14 cellular contexts compared by ENCODE assay signal in the genomic region with DNA sequence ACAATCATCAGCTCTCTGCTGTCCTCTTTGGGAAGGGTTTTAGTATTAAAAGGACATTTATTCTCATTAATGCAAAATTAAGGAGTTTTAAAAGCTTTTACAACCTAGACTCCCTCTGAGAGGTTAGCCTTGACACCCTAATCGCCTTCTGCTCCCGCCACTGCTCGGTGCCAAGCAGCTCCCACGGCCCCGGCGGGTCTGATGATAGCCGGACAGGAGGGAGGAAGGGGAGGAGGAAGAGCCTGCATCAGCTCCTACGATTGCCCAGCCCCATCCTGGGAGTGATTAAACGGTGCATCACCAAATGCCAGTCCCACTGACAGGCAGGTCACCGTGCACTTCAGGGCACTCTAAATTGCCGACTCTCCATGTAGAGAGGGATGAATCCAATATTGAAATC. TPM values are rescaled to one million over a fixed set of nuclear protein-coding genes. Genes with fewer than 3 reads are reported as not detected.
A peak's percentile ranks its signal among the peaks of the same experiment; 100 is the strongest.
DNase-seq lines count a peak whose midpoint lies in the region; ATAC-seq and TF ChIP-seq lines count a peak whose summit lies in the region.
"Had no signal": no experiment of that assay in that cellular context is flagged by ENCODE, and none has a peak within 500 bp of the region (broad histone marks: within the 10 kb centered on the region; RNA-seq: fewer than 3 reads in every experiment).

No MANE protein-coding gene starts in this region.

- no peak overlapping the region for H3K18ac ChIP-seq in trophoblast cell (ENCODE audit: low read length)

- no peak overlapping the region for H3K4me2 ChIP-seq in hepatocyte
- no peak overlapping the region for H3K4me2 ChIP-seq in trophoblast cell (ENCODE audit: low read length)
- H3K4me2 ChIP-seq: GM23338 had no signal

- TF ChIP-seq CTCF in heart right ventricle (IDR thresholded peaks at IDR 0.05) (no peak), hepatocyte (IDR thresholded peaks at IDR 0.05; ENCODE audit: poor library complexity) (no peak), lower leg skin (IDR thresholded peaks at IDR 0.05) (no peak)

- no peak overlapping the region for H2BK5ac ChIP-seq in trophoblast cell (ENCODE audit: low read depth, low read length, poor library complexity)

- DNase-seq in heart right ventricle (no peak), Right ventricle myocardium superior (no peak), hepatocyte (ENCODE audit: low spot score) (no peak), trophoblast cell (no peak), lower leg skin (ENCODE audit: low spot score in 2 of 2) (no peak), HUDEP-2 (lab: John Stamatoyannopoulos, UW; ENCODE audit: unreplicated experiment in 76 of 76) (no peak)
- DNase-seq in activated T-cell treated with anti-CD3 and anti-CD28 coated beads, Interleukin-2, amount 50 U/mL, for 1 hour, result no peak
- DNase-seq: ACHN; Caco-2; CD4-positive, alpha-beta T cell; GDM1; HCEC 1CT had no signal

- H2AK5ac ChIP-seq in trophoblast cell (ENCODE audit: low read length), result no peak overlapping the region

- no peak overlapping the region for H4K91ac ChIP-seq in trophoblast cell (ENCODE audit: low read depth, low read length)

- TF ChIP-seq POLR2A in lower leg skin (IDR thresholded peaks at IDR 0.05), result no peak

- H3K27me3 ChIP-seq in heart right ventricle (no peaks in the 10 kb centered on the region), hepatocyte (no peaks in the 10 kb centered on the region), trophoblast cell (ENCODE audit: insufficient read depth, low read length) (no peaks in the 10 kb centered on the region)

- H3K79me2 ChIP-seq in hepatocyte (peaks cover 17% of the 10 kb centered on the region), trophoblast cell (ENCODE audit: control insufficient read depth, insufficient read depth, low read length, poor library complexity) (peaks cover 1% of the 10 kb centered on the region)

- H3K4me3 ChIP-seq in heart right ventricle (no peak overlapping the region), hepatocyte (no peak overlapping the region), trophoblast cell (ENCODE audit: low read depth, low read length) (no peak overlapping the region), lower leg skin (ENCODE audit: low read depth, poor library complexity, severe bottlenecking) (no peak overlapping the region)
- H3K4me3 ChIP-seq: GM23338 had no signal

- H2AFZ ChIP-seq in hepatocyte, result no peak overlapping the region
- H2AFZ ChIP-seq in trophoblast cell (ENCODE audit: insufficient read depth, low read length, poor library complexity), result no peak overlapping the region
- H2AFZ ChIP-seq: GM23338 had no signal

- no peaks in the 10 kb centered on the region for H3K9me2 ChIP-seq in hepatocyte (replicated peaks; ENCODE audit: insufficient read depth)

- no peaks in the 10 kb centered on the region for H3K79me1 ChIP-seq in trophoblast cell (ENCODE audit: low read length)

- H3K27ac ChIP-seq in heart right ventricle (peak overlapping the region in 7 of 10 donors; percentile 26 to 72 (median 52)), hepatocyte (peak overlapping the region; percentile 37), trophoblast cell (ENCODE audit: low read depth, low read length) (peak overlapping the region; percentile 49)
- H3K27ac ChIP-seq: C4-2B had no signal

- H4K12ac ChIP-seq in trophoblast cell (ENCODE audit: low read depth, low read length), result no peak overlapping the region

- H3K4me1 ChIP-seq in heart right ventricle (peaks cover 0 to 35% (median 5%) of the 10 kb centered on the region in 9 donors), hepatocyte (ENCODE audit: insufficient read depth) (no peaks in the 10 kb centered on the region), trophoblast cell (ENCODE audit: control insufficient read depth in 1 of 2, insufficient read depth in 2 of 2, low read length in 2 of 2) (peaks cover 6 to 8% of the 10 kb centered on the region in 2 experiments)
- H3K4me1 ChIP-seq: Caco-2 had no signal

- no peak overlapping the region for H4K8ac ChIP-seq in trophoblast cell (ENCODE audit: low read depth, low read length)

- H3K14ac ChIP-seq in trophoblast cell (ENCODE audit: low read length), result no peak overlapping the region

- intact Hi-C loops in heart right ventricle (cut with DNase I) (no loop called here), Right ventricle myocardium superior (cut with DNase I) (no loop called here), lower leg skin (cut with DNase I; ENCODE audit: low total_unique reads) (no loop called here)

- H2BK120ac ChIP-seq in trophoblast cell (ENCODE audit: insufficient read depth, low read length, poor library complexity), result no peak overlapping the region

- H4K20me1 ChIP-seq in hepatocyte (ENCODE audit: insufficient read depth, poor library complexity, severe bottlenecking), result peaks cover 4% of the 10 kb centered on the region

- H3K9me3 ChIP-seq in heart right ventricle, result no peaks in the 10 kb centered on the region
- H3K9me3 ChIP-seq in hepatocyte (ENCODE audit: low read depth), result no peaks in the 10 kb centered on the region
- no peaks in the 10 kb centered on the region for H3K9me3 ChIP-seq in trophoblast cell (ENCODE audit: insufficient read depth, low read depth, low read length)
- H3K9me3 ChIP-seq: Caco-2 had no signal

- no peak overlapping the region for H2BK12ac ChIP-seq in trophoblast cell (ENCODE audit: low read length)

- H3K36me3 ChIP-seq in heart right ventricle, result peaks cover 0 to 92% (median 34%) of the 10 kb centered on the region in 9 donors
- no peaks in the 10 kb centered on the region for H3K36me3 ChIP-seq in hepatocyte (replicated peaks; ENCODE audit: insufficient read depth, low read depth)
- H3K36me3 ChIP-seq in trophoblast cell (ENCODE audit: control insufficient read depth in 1 of 2, insufficient read depth in 2 of 2, low read length in 2 of 2), result peaks cover 29 to 31% of the 10 kb centered on the region in 2 experiments

- H3K23ac ChIP-seq in trophoblast cell (ENCODE audit: low read length), result no peak overlapping the region

- H3K4ac ChIP-seq in trophoblast cell (ENCODE audit: low read depth, low read length), result no peak overlapping the region

- H3K9ac ChIP-seq in trophoblast cell (ENCODE audit: low read length), result no peak overlapping the region

- 63% methylated on average over 11 of the region's 11 CpGs for WGBS in heart right ventricle, 2 donors
- WGBS in hepatocyte (ENCODE audit: low lambda C conversion rate, missing lambda C conversion rate), result 95% methylated on average over 11 of the region's 11 CpGs
- whole genome bisulfite sequencing in trophoblast cell (ENCODE audit: extremely low coverage, insufficient coverage, insufficient read length), result no CpG with 5 or more reads among the region's 11 CpGs
- WGBS in lower leg skin, 2 donors, result 66 to 82% methylated on average over 11 of the region's 11 CpGs

- ATAC-seq in heart right ventricle (peak in 1 of 8 donors; percentile 21), Right ventricle myocardium superior (ENCODE audit: poor library complexity) (no peak)
- ATAC-seq: GM23338 had no signal

RNA-seq across cellular contexts. Expression of a gene that starts 8.3 kb away (rescaled TPM):
- 1 to 10 TPM; 2.6 to 5.8 (median 4.2) TPM for total RNA-seq in heart right ventricle
- polyA plus RNA-seq in heart right ventricle, result 1 to 10 TPM; 2.3 to 7.6 TPM
- 4.7 TPM for total RNA-seq in Right ventricle myocardium superior
- total RNA-seq in hepatocyte, result 14.1 and 14.9 TPM in 2 replicates
- 9.1 and 11.2 TPM in 2 replicates for polyA plus RNA-seq in hepatocyte
- 6.7 and 6.9 TPM in 2 replicates for polyA plus RNA-seq in trophoblast cell (2013)
- total RNA-seq in lower leg skin, result 10 to 100 TPM; 18.2 to 30.3 (median 23.1) TPM

RNA-seq across cellular contexts. Expression of a gene that starts 8.8 kb away (rescaled TPM):
- total RNA-seq in heart right ventricle, result 10 to 100 TPM in 1 of 10 donors, 1 to 10 TPM in 9; 5.2 to 11.8 (median 8.0) TPM
- 1 to 10 TPM; 7.5 to 7.6 TPM for polyA plus RNA-seq in heart right ventricle
- 5.1 TPM for total RNA-seq in Right ventricle myocardium superior
- 28.1 and 28.7 TPM in 2 replicates for total RNA-seq in hepatocyte
- 23.7 and 26.0 TPM in 2 replicates for polyA plus RNA-seq in hepatocyte
- 13.4 and 14.2 TPM in 2 replicates for polyA plus RNA-seq in trophoblast cell (2013)
- 10 to 100 TPM; 23.7 to 40.0 (median 29.6) TPM for total RNA-seq in lower leg skin

RNA-seq across cellular contexts. Expression of a gene that starts 18.6 kb away (rescaled TPM):
- 1 to 10 TPM; 2.2 to 6.5 (median 3.7) TPM for total RNA-seq in heart right ventricle
- polyA plus RNA-seq in heart right ventricle, result 10 to 100 TPM in 1 of 2 donors, 1 to 10 TPM in 1; 2.1 to 12.5 TPM
- total RNA-seq in Right ventricle myocardium superior, result 4.0 TPM
- 3.7 and 6.2 TPM in 2 replicates for total RNA-seq in hepatocyte
- polyA plus RNA-seq in hepatocyte, result 4.8 and 6.2 TPM in 2 replicates
- 0.89 and 1.2 TPM in 2 replicates for polyA plus RNA-seq in trophoblast cell (2013)
- total RNA-seq in lower leg skin, result 1 to 10 TPM; 4.3 to 7.9 (median 5.2) TPM

RNA-seq across cellular contexts. Expression of a gene that starts 40.6 kb away (rescaled TPM):
- total RNA-seq in heart right ventricle (100 to 1,000 TPM; 147 to 206 (median 176) TPM), Right ventricle myocardium superior (149 TPM), hepatocyte (208 and 218 TPM in 2 replicates), lower leg skin (100 to 1,000 TPM in 3 of 4 donors, 10 to 100 TPM in 1; 90.5 to 181 (median 153) TPM)
- polyA plus RNA-seq in heart right ventricle (100 to 1,000 TPM; 134 to 149 TPM), hepatocyte (357 and 387 TPM in 2 replicates)
- 98.6 and 103 TPM in 2 replicates for polyA plus RNA-seq in trophoblast cell (2013)

RNA-seq across cellular contexts. Expression of a gene that starts 40.8 kb away (rescaled TPM):
- total RNA-seq in heart right ventricle (10 to 100 TPM; 46.0 to 75.0 (median 52.7) TPM), Right ventricle myocardium superior (64.6 TPM), hepatocyte (40.9 and 42.7 TPM in 2 replicates), lower leg skin (10 to 100 TPM in 2 of 4 donors, 1 to 10 TPM in 2; 5.6 to 19.3 (median 10.6) TPM)
- polyA plus RNA-seq in heart right ventricle (100 to 1,000 TPM in 1 of 2 donors, 10 to 100 TPM in 1; 80.5 to 203 TPM), hepatocyte (117 and 130 TPM in 2 replicates)
- polyA plus RNA-seq in trophoblast cell (2013), result 115 and 116 TPM in 2 replicates
